Comparison of ENCODE assay signal across 4 cellular contexts in genomic region chrX:3837211-3837610, GRCh38.
A peak's percentile ranks its signal among the peaks of the same experiment; 100 is the strongest.
DNase-seq lines count a peak whose midpoint lies in the region; ATAC-seq and TF ChIP-seq lines count a peak whose summit lies in the region.
"Not testable (repeated sequence)": the region's sequence is repeated elsewhere in the genome, so short reads cannot be mapped to it uniquely, and the experiment has no call there.

No MANE protein-coding gene starts in this region.

- no CpG with 5 or more reads among the region's 13 CpGs for WGBS in right lobe of liver (ENCODE audit: insufficient coverage, low coverage, low lambda C conversion rate, missing lambda C conversion rate)

- not testable (repeated sequence) for H3K4me3 ChIP-seq in right lobe of liver

- not testable (repeated sequence) for DNase-seq in effector memory CD8-positive, alpha-beta T cell; left lobe of liver (ENCODE audit: low spot score); right lobe of liver

- not testable (repeated sequence) for H3K9me3 ChIP-seq in right lobe of liver

- TF ChIP-seq CTCF in right lobe of liver (IDR thresholded peaks at IDR 0.05): not testable (repeated sequence)

- H3K4me1 Mint-ChIP-seq in effector memory CD8-positive, alpha-beta T cell (ENCODE audit: low read depth in 2 of 2): not testable (repeated sequence)

- ATAC-seq in SK-N-SH treated with all-trans-retinoic acid at 6 μM for 48 hours (0 out of 3 replicates have a peak, but pooled peaks have one; percentile 30), left lobe of liver (peak; percentile 66), right lobe of liver (peak in 3 of 4 donors; percentile 27 to 84 (median 63))
- peak; percentile 67 for ATAC-seq in effector memory CD8-positive, alpha-beta T cell (replicated peaks)

- H3K4me1 ChIP-seq in right lobe of liver: not testable (repeated sequence)

- H3K27ac Mint-ChIP-seq in effector memory CD8-positive, alpha-beta T cell: not testable (repeated sequence)

- not testable (repeated sequence) for H3K27me3 Mint-ChIP-seq in effector memory CD8-positive, alpha-beta T cell

- not testable (repeated sequence) for H3K36me3 ChIP-seq in right lobe of liver

- not testable (repeated sequence) for H3K27ac ChIP-seq in right lobe of liver

- H3K36me3 Mint-ChIP-seq in effector memory CD8-positive, alpha-beta T cell (ENCODE audit: insufficient read depth): not testable (repeated sequence)

- H3K27me3 ChIP-seq in right lobe of liver: not testable (repeated sequence)

- TF ChIP-seq POLR2A in right lobe of liver (IDR thresholded peaks at IDR 0.05): not testable (repeated sequence)

- not testable (repeated sequence) for H3K9me3 Mint-ChIP-seq in effector memory CD8-positive, alpha-beta T cell

- intact Hi-C loops in right lobe of liver (cut with DNase I): not testable (repeated sequence)

- H3K4me3 Mint-ChIP-seq in effector memory CD8-positive, alpha-beta T cell: not testable (repeated sequence)
